1 cellular context compared by ENCODE assay signal in the genomic region with DNA sequence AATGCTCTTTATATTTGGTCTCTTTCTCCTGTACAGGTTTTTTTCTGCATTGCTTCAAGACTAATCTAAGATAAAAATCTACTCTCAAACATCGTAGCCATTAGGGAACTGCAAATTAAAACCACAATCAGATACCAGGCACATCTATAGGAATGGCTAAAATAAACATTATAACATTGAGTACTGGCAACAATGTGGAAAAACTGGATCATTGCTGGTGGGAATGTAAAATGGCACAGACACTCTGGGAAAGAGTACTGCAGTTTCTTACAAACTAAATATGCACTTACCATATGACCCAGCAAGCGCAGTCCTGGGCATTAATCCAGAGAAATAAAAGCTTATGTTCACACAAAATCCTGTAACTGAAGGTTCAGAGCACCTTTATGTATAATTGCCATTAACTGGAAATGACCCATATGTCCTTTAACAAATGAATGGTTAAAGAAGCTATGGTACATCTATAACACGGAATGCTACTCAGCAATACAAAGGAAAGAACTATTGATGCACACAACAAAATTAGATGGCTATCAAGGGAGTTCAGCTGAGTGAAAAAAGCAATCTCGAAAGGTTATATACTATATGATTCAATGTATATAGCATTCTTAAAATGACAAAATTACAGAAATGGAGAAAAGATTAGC.
TF ChIP-seq lines count a peak whose summit lies in the region.

No MANE protein-coding gene starts in this region.

TF ChIP-seq in SK-N-SH treated with all-trans-retinoic acid at 6 μM for 48 hours, 23 proteins besides CTCF, POLR2A, EP300 and RAD21 (continued from another document):
- peak; percentile 97 for TF ChIP-seq ZNF8 (CRISPR knock-in tag; IDR thresholded peaks at IDR 0.05)
